Comparison of ENCODE assay signal across 1 cellular context in the genomic region with DNA sequence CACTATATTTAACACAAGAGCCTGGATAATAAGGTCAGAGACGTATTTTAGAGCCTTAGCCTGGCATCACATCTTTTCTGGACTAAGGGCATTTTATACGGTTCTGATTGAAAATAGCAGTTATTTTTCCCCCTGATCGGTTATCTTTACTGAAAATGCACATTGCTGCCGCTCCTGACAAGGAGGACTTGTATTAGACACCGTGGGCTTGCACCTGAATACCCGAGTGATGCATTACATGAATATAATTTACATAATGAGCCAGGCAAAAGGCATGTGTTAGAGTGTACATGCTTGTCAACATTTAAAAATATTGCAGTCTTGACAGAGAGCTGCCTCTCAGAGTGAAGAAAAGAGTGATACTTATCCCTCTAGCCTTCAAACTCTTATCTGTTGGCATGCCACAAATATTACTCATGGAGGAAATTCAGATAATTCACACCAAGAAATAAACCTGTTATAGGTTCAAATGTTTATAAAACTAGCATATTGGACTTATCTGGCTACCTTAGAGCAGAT.
TF ChIP-seq lines count a peak whose summit lies in the region.

No MANE protein-coding gene starts in this region.

TF ChIP-seq in GM23338, 12 proteins besides CTCF, POLR2A, EP300 and RAD21 (continued from another document):
- TF ChIP-seq, protein P1, sequence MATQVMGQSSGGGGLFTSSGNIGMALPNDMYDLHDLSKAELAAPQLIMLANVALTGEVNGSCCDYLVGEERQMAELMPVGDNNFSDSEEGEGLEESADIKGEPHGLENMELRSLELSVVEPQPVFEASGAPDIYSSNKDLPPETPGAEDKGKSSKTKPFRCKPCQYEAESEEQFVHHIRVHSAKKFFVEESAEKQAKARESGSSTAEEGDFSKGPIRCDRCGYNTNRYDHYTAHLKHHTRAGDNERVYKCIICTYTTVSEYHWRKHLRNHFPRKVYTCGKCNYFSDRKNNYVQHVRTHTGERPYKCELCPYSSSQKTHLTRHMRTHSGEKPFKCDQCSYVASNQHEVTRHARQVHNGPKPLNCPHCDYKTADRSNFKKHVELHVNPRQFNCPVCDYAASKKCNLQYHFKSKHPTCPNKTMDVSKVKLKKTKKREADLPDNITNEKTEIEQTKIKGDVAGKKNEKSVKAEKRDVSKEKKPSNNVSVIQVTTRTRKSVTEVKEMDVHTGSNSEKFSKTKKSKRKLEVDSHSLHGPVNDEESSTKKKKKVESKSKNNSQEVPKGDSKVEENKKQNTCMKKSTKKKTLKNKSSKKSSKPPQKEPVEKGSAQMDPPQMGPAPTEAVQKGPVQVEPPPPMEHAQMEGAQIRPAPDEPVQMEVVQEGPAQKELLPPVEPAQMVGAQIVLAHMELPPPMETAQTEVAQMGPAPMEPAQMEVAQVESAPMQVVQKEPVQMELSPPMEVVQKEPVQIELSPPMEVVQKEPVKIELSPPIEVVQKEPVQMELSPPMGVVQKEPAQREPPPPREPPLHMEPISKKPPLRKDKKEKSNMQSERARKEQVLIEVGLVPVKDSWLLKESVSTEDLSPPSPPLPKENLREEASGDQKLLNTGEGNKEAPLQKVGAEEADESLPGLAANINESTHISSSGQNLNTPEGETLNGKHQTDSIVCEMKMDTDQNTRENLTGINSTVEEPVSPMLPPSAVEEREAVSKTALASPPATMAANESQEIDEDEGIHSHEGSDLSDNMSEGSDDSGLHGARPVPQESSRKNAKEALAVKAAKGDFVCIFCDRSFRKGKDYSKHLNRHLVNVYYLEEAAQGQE (IDR thresholded peaks at IDR 0.05; ENCODE audit: unreplicated experiment), result no peak
- no peak for TF ChIP-seq EZH2 (IDR thresholded peaks at IDR 0.05; ENCODE audit: low read depth, unreplicated experiment)
- no peak for TF ChIP-seq STAT1 (IDR thresholded peaks at IDR 0.05; ENCODE audit: unreplicated experiment)
- TF ChIP-seq ZNF331 (CRISPR knock-in tag; IDR thresholded peaks at IDR 0.05; ENCODE audit: low read depth), result no peak
- TF ChIP-seq, protein P2, sequence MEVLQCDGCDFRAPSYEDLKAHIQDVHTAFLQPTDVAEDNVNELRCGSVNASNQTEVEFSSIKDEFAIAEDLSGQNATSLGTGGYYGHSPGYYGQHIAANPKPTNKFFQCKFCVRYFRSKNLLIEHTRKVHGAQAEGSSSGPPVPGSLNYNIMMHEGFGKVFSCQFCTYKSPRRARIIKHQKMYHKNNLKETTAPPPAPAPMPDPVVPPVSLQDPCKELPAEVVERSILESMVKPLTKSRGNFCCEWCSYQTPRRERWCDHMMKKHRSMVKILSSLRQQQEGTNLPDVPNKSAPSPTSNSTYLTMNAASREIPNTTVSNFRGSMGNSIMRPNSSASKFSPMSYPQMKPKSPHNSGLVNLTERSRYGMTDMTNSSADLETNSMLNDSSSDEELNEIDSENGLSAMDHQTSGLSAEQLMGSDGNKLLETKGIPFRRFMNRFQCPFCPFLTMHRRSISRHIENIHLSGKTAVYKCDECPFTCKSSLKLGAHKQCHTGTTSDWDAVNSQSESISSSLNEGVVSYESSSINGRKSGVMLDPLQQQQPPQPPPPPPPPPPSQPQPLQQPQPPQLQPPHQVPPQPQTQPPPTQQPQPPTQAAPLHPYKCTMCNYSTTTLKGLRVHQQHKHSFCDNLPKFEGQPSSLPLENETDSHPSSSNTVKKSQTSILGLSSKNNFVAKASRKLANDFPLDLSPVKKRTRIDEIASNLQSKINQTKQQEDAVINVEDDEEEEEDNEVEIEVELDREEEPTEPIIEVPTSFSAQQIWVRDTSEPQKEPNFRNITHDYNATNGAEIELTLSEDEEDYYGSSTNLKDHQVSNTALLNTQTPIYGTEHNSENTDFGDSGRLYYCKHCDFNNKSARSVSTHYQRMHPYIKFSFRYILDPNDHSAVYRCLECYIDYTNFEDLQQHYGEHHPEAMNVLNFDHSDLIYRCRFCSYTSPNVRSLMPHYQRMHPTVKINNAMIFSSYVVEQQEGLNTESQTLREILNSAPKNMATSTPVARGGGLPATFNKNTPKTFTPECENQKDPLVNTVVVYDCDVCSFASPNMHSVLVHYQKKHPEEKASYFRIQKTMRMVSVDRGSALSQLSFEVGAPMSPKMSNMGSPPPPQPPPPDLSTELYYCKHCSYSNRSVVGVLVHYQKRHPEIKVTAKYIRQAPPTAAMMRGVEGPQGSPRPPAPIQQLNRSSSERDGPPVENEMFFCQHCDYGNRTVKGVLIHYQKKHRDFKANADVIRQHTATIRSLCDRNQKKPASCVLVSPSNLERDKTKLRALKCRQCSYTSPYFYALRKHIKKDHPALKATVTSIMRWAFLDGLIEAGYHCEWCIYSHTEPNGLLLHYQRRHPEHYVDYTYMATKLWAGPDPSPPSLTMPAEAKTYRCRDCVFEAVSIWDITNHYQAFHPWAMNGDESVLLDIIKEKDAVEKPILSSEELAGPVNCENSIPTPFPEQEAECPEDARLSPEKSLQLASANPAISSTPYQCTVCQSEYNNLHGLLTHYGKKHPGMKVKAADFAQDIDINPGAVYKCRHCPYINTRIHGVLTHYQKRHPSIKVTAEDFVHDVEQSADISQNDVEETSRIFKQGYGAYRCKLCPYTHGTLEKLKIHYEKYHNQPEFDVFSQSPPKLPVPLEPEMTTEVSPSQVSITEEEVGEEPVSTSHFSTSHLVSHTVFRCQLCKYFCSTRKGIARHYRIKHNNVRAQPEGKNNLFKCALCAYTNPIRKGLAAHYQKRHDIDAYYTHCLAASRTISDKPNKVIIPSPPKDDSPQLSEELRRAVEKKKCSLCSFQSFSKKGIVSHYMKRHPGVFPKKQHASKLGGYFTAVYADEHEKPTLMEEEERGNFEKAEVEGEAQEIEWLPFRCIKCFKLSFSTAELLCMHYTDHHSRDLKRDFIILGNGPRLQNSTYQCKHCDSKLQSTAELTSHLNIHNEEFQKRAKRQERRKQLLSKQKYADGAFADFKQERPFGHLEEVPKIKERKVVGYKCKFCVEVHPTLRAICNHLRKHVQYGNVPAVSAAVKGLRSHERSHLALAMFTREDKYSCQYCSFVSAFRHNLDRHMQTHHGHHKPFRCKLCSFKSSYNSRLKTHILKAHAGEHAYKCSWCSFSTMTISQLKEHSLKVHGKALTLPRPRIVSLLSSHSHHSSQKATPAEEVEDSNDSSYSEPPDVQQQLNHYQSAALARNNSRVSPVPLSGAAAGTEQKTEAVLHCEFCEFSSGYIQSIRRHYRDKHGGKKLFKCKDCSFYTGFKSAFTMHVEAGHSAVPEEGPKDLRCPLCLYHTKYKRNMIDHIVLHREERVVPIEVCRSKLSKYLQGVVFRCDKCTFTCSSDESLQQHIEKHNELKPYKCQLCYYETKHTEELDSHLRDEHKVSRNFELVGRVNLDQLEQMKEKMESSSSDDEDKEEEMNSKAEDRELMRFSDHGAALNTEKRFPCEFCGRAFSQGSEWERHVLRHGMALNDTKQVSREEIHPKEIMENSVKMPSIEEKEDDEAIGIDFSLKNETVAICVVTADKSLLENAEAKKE (CRISPR knock-in tag; IDR thresholded peaks at IDR 0.05), result no peak
